ENCODE assay signal across 8 cellular contexts in the genomic region with DNA sequence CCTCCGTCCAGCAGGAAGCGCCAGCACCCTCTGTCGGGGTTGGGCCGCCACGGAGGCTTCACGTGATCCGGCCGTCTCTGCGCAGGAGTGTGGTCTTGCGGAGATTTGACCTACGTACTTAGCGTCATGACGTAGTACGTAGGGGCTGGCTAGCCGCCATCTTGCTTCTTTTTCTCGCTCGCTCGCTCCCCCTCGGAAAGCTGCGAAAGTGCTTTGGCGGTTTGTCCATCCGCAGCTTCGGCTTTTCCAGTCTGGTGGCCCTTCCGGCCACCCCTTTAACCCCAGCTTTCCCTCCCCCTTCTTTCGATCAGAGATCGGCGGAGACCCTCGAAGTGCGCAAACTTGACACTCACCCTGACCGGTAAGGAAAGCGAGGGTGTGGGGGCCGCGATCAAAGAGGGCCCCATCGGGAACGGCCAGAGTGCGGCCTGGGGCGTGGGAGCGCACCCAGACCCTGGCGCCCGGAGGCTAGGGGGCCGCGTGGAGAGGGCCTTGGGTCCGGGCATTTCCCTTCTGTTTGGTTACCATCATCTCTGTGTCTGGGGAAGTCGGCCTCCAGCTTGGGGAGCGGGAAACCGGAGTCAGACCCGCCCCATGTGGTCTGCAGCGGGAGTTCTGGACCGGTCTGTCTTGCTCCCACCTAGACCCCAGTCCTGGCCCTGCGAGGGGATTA. TPM values are rescaled to one million over a fixed set of nuclear protein-coding genes. Genes with fewer than 3 reads are reported as not detected.
DNase-seq lines count a peak whose midpoint lies in the region; TF ChIP-seq lines count a peak whose summit lies in the region.

A gene (plus strand): TSS at position 156 of the 673 bp plus-strand sequence. CDS start 26,559 bp downstream, outside the sequence.

- DNase-seq in GM04504 (ENCODE audit: low read depth): peak; percentile 95
- peak; percentile 96 for DNase-seq in HFF-Myc (ENCODE audit: extremely low read depth, low read depth)
- peak; percentile 100 for DNase-seq in NAMALWA (ENCODE audit: low spot score)
- peak; percentile 90 for DNase-seq in SK-N-SH
- DNase-seq in globus pallidus (ENCODE audit: low spot score): peak; percentile 97
- DNase-seq in occipital lobe (lab: John Stamatoyannopoulos, UW): peak; percentile 86
- peak; percentile 99 for DNase-seq in testis

- peaks cover 13% of the 10 kb centered on the region for H3F3A ChIP-seq in SK-N-SH (replicated peaks; ENCODE audit: insufficient read depth)

- no peaks in the 10 kb centered on the region for H3K27me3 ChIP-seq in SK-N-SH (ENCODE audit: insufficient read depth)
- no peaks in the 10 kb centered on the region for H3K27me3 ChIP-seq in testis

- H3K9me3 Mint-ChIP-seq in activated naive CD4-positive, alpha-beta T cell treated with anti-CD3 and anti-CD28 coated beads, Interleukin-2, amount 50 U/mL, for 24 hours: no peaks in the 10 kb centered on the region

- no peaks in the 10 kb centered on the region for H3K9me3 ChIP-seq in SK-N-SH
- no peaks in the 10 kb centered on the region for H3K9me3 ChIP-seq in testis

- peak within 1 kb of the TSS; percentile 98 for H3K4me3 Mint-ChIP-seq in activated naive CD4-positive, alpha-beta T cell treated with anti-CD3 and anti-CD28 coated beads, Interleukin-2, amount 50 U/mL, for 24 hours

- H2AFZ ChIP-seq in SK-N-SH (ENCODE audit: low read depth): peak within 1 kb of the TSS; percentile 92

- peak; percentile 69 for TF ChIP-seq POLR2A in testis (IDR thresholded peaks at IDR 0.05)

- no peak for TF ChIP-seq EP300 in SK-N-SH (IDR thresholded peaks at IDR 0.05; ENCODE audit: borderline replicate concordance in 1 of 2, low read depth in 1 of 2, low read length in 1 of 2)

- peaks cover 51% of the 10 kb centered on the region for H3K79me2 ChIP-seq in SK-N-SH (ENCODE audit: insufficient read depth)

- H3K27ac ChIP-seq in SK-N-SH (ENCODE audit: low read depth in 2 of 2, low read length in 1 of 2) (peak within 1 kb of the TSS; percentile 97 to 100), testis (peak within 1 kb of the TSS; percentile 99 to 100)

- POLR2A ChIA-PET in SK-N-SH (lab: Yijun Ruan, JAX): interaction anchor here (0.6 kb wide), 1 partner anchor 108 kb away, joined by 4 read pairs; no protein-coding TSS in a partner anchor

- H3K27me3 Mint-ChIP-seq in activated naive CD4-positive, alpha-beta T cell treated with anti-CD3 and anti-CD28 coated beads, Interleukin-2, amount 50 U/mL, for 24 hours: no peaks in the 10 kb centered on the region

- H3K36me3 ChIP-seq in SK-N-SH (replicated peaks in 1 of 2; ENCODE audit: control insufficient read depth in 1 of 2, insufficient read depth in 2 of 2, low read length in 1 of 2) (peaks cover 5 to 10% of the 10 kb centered on the region in 2 experiments), testis (ENCODE audit: low read depth, missing control alignments) (no peaks in the 10 kb centered on the region)

- peaks cover 44% of the 10 kb centered on the region for H4K20me1 ChIP-seq in SK-N-SH (ENCODE audit: insufficient read depth)

- H3K4me1 ChIP-seq in SK-N-SH (ENCODE audit: control insufficient read depth in 1 of 2, insufficient read depth in 2 of 2, low read depth in 1 of 2, low read length in 1 of 2) (peaks cover 10 to 15% of the 10 kb centered on the region in 2 experiments; a peak in 3 of 4 replicates), testis (peaks cover 18% of the 10 kb centered on the region)

- CTCF ChIA-PET in SK-N-SH (lab: Yijun Ruan, JAX): interaction anchor here (0.6 to 2.1 kb wide), 31 partner anchors 9 to 300 kb away, joined by 3 to 16 read pairs (median 4); no protein-coding TSS in a partner anchor

- peak; percentile 76 for TF ChIP-seq CTCF in HFF-Myc (IDR thresholded peaks at IDR 0.05; ENCODE audit: low read depth, low read length, missing control alignments)
- TF ChIP-seq CTCF in SK-N-SH (IDR thresholded peaks at IDR 0.05): peak; percentile 79
- peak; percentile 72 to 95 (median 93) for TF ChIP-seq CTCF in testis (IDR thresholded peaks at IDR 0.05)

- H3K27ac Mint-ChIP-seq in activated naive CD4-positive, alpha-beta T cell treated with anti-CD3 and anti-CD28 coated beads, Interleukin-2, amount 50 U/mL, for 24 hours: peak within 1 kb of the TSS; percentile 94

- peaks cover 11% of the 10 kb centered on the region for H3K36me3 Mint-ChIP-seq in activated naive CD4-positive, alpha-beta T cell treated with anti-CD3 and anti-CD28 coated beads, Interleukin-2, amount 50 U/mL, for 24 hours

- under 1% methylated on average over 29 of the region's 50 CpGs for WGBS in SK-N-SH (ENCODE audit: low lambda C conversion rate)
- 0 to 1% methylated on average over 25 to 50 of the region's 50 CpGs for WGBS in testis, 2 donors

- peaks cover 48% of the 10 kb centered on the region for H3K4me1 Mint-ChIP-seq in activated naive CD4-positive, alpha-beta T cell treated with anti-CD3 and anti-CD28 coated beads, Interleukin-2, amount 50 U/mL, for 24 hours

- peak; percentile 74 for TF ChIP-seq RAD21 in SK-N-SH (IDR thresholded peaks at IDR 0.05; ENCODE audit: low read length)

- peak within 1 kb of the TSS; percentile 86 for H3K4me2 ChIP-seq in SK-N-SH

- intact Hi-C loops in testis (cut with DNase I; ENCODE audit: low total_unique reads): no loop called here

- H3K4me3 ChIP-seq in HFF-Myc (replicated peaks; ENCODE audit: low read depth, low read length) (peak within 1 kb of the TSS; percentile 100), SK-N-SH (ENCODE audit: low read depth in 2 of 2, low read length in 1 of 2) (peak within 1 kb of the TSS; percentile 94 to 100), testis (peak within 1 kb of the TSS; percentile 85 to 100)

- H3K9me2 ChIP-seq in SK-N-SH: no peaks in the 10 kb centered on the region

- peak within 1 kb of the TSS; percentile 100 for H3K9ac ChIP-seq in SK-N-SH

TF ChIP-seq in SK-N-SH, 30 proteins besides CTCF, POLR2A, EP300 and RAD21 (continues in another document):
- TF ChIP-seq, protein P1, sequence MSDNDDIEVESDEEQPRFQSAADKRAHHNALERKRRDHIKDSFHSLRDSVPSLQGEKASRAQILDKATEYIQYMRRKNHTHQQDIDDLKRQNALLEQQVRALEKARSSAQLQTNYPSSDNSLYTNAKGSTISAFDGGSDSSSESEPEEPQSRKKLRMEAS (IDR thresholded peaks at IDR 0.05; ENCODE audit: low read depth): peak; percentile 77
- TF ChIP-seq, protein P2, sequence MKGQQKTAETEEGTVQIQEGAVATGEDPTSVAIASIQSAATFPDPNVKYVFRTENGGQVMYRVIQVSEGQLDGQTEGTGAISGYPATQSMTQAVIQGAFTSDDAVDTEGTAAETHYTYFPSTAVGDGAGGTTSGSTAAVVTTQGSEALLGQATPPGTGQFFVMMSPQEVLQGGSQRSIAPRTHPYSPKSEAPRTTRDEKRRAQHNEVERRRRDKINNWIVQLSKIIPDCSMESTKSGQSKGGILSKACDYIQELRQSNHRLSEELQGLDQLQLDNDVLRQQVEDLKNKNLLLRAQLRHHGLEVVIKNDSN (IDR thresholded peaks at IDR 0.05; ENCODE audit: borderline replicate concordance, low read depth): peak; percentile 98
- TF ChIP-seq RFX5 (IDR thresholded peaks at IDR 0.05; ENCODE audit: low read length) (peak; percentile 30; the same call in 1 of the 2 replicates), RCOR1 (IDR thresholded peaks at IDR 0.05; ENCODE audit: low read length) (no peak; the same call in 1 of the 2 replicates), NFIC (IDR thresholded peaks at IDR 0.05; ENCODE audit: borderline replicate concordance) (no peak; the same call in 1 of the 2 replicates), SIN3A (IDR thresholded peaks at IDR 0.05; ENCODE audit: borderline replicate concordance, low read depth, low read length) (peak; percentile 42; the same call in 1 of the 2 replicates), MXI1 (IDR thresholded peaks at IDR 0.05; ENCODE audit: low read depth, low read length) (peak; percentile 68), TCF12 (IDR thresholded peaks at IDR 0.05) (no peak; the same call in 1 of the 2 replicates)
- TF ChIP-seq, protein P3, sequence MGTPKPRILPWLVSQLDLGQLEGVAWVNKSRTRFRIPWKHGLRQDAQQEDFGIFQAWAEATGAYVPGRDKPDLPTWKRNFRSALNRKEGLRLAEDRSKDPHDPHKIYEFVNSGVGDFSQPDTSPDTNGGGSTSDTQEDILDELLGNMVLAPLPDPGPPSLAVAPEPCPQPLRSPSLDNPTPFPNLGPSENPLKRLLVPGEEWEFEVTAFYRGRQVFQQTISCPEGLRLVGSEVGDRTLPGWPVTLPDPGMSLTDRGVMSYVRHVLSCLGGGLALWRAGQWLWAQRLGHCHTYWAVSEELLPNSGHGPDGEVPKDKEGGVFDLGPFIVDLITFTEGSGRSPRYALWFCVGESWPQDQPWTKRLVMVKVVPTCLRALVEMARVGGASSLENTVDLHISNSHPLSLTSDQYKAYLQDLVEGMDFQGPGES (IDR thresholded peaks at IDR 0.05; ENCODE audit: low read depth, low read length): no peak
- TF ChIP-seq, protein P4, sequence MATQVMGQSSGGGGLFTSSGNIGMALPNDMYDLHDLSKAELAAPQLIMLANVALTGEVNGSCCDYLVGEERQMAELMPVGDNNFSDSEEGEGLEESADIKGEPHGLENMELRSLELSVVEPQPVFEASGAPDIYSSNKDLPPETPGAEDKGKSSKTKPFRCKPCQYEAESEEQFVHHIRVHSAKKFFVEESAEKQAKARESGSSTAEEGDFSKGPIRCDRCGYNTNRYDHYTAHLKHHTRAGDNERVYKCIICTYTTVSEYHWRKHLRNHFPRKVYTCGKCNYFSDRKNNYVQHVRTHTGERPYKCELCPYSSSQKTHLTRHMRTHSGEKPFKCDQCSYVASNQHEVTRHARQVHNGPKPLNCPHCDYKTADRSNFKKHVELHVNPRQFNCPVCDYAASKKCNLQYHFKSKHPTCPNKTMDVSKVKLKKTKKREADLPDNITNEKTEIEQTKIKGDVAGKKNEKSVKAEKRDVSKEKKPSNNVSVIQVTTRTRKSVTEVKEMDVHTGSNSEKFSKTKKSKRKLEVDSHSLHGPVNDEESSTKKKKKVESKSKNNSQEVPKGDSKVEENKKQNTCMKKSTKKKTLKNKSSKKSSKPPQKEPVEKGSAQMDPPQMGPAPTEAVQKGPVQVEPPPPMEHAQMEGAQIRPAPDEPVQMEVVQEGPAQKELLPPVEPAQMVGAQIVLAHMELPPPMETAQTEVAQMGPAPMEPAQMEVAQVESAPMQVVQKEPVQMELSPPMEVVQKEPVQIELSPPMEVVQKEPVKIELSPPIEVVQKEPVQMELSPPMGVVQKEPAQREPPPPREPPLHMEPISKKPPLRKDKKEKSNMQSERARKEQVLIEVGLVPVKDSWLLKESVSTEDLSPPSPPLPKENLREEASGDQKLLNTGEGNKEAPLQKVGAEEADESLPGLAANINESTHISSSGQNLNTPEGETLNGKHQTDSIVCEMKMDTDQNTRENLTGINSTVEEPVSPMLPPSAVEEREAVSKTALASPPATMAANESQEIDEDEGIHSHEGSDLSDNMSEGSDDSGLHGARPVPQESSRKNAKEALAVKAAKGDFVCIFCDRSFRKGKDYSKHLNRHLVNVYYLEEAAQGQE (IDR thresholded peaks at IDR 0.05; ENCODE audit: low read depth, low read length): no peak

RNA-seq across cellular contexts. Expression of the gene that starts here (rescaled TPM):
- polyA plus RNA-seq in SK-N-SH (2012; rRNA removed) (39.9 and 45.6 TPM in 2 replicates), testis (ENCODE audit: insufficient read depth, low read depth, low replicate concordance) (67.0 TPM)
- polyA plus RNA-seq in SK-N-SH (2012; cell fraction: cytosol; rRNA removed): 37.2 and 40.0 TPM in 2 replicates
- polyA plus RNA-seq in SK-N-SH (2012; cell fraction: nucleus; rRNA removed): 41.2 and 79.0 TPM in 2 replicates
- total RNA-seq in occipital lobe (34.2 TPM), testis (100 to 1,000 TPM; 114 to 128 TPM)

Comparison
In these comparisons a context has a peak if more than half of its experiments do, and no peak if none do; other contexts are left out.
1. Peak in every context shown above with its lines: DNase-seq, H3K4me3 ChIP-seq and H3K27ac ChIP-seq.